ENCODE assay signal across 18 cellular contexts in genomic region chr17:20197527-20197926, GRCh38.
DNase-seq lines count a peak whose midpoint lies in the region; ATAC-seq, FAIRE-seq and TF ChIP-seq lines count a peak whose summit lies in the region.
"Had no signal": no experiment of that assay in that cellular context is flagged by ENCODE, and none has a peak within 500 bp of the region (broad histone marks: within the 10 kb centered on the region; RNA-seq: fewer than 3 reads in every experiment).

No MANE protein-coding gene starts in this region.

- H3K4me1 ChIP-seq in pancreas (peaks cover 9 to 16% (median 11%) of the 10 kb centered on the region in 3 donors), subcutaneous abdominal adipose tissue (ENCODE audit: control insufficient read depth in 5 of 5, insufficient read depth in 5 of 5, low read length in 5 of 5) (peaks cover 0 to 12% (median 10%) of the 10 kb centered on the region in 5 donors), esophagus muscularis mucosa (peaks cover 0 to 4% (median 2%) of the 10 kb centered on the region in 4 donors)
- H3K4me1 ChIP-seq: BE2C had no signal

- no peaks in the 10 kb centered on the region for H3K36me3 ChIP-seq in pancreas
- no peaks in the 10 kb centered on the region for H3K36me3 ChIP-seq in subcutaneous abdominal adipose tissue (ENCODE audit: control insufficient read depth in 5 of 5, insufficient read depth in 5 of 5, low read length in 5 of 5)
- H3K36me3 ChIP-seq in esophagus muscularis mucosa = no peaks in the 10 kb centered on the region
- H3K36me3 ChIP-seq: BE2C had no signal

- no peak for FAIRE-seq in pancreas (lab: Jason Lieb, UNC)
- FAIRE-seq: A204.1, GM12878, H1 had no signal

- 24 to 28% methylated on average over 2 of the region's 2 CpGs for WGBS in pancreas, 2 donors
- WGBS in esophagus muscularis mucosa = 100% methylated on average over 2 of the region's 2 CpGs

- no peaks in the 10 kb centered on the region for H3K27me3 Mint-ChIP-seq in Calu3 (ENCODE audit: unreplicated experiment)

- H3K27ac ChIP-seq in cingulate gyrus (ENCODE audit: low read depth, low read length) (peak overlapping the region; percentile 26), pancreas (peak overlapping the region in 1 of 4 donors; percentile 60), subcutaneous abdominal adipose tissue (ENCODE audit: low read depth, low read length) (peak overlapping the region; percentile 67), esophagus muscularis mucosa (replicated peaks in 1 of 4) (no peak overlapping the region)

- TF ChIP-seq CTCF in pancreas (IDR thresholded peaks at IDR 0.05) (no peak), esophagus muscularis mucosa (IDR thresholded peaks at IDR 0.05) (no peak), Calu3 (IDR thresholded peaks at IDR 0.05; ENCODE audit: unreplicated experiment) (no peak)

- no peak for TF ChIP-seq POLR2A in esophagus muscularis mucosa (IDR thresholded peaks at IDR 0.05; ENCODE audit: low read depth)

- no TSS peak for BruUV-seq in Calu3 (replicated peaks; lab: Mats Ljungman, UMichigan)

- peaks cover 13% of the 10 kb centered on the region for H3K4me1 Mint-ChIP-seq in Calu3 (ENCODE audit: low read depth, unreplicated experiment)

- no peak overlapping the region for H3K27ac Mint-ChIP-seq in Calu3 (ENCODE audit: unreplicated experiment)
- H3K27ac Mint-ChIP-seq: CD8-positive, alpha-beta T cell had no signal

- DNase-seq in pancreas (no peak), HUDEP-2 (lab: John Stamatoyannopoulos, UW; ENCODE audit: unreplicated experiment in 76 of 76) (no peak), esophagus muscularis mucosa (ENCODE audit: extremely low spot score) (no peak), Calu3 (no peak)
- DNase-seq: ACHN; BE2C; CD8-positive, alpha-beta T cell; DMS 273 treated with DMSO at 0.1 percent for 48 hours; DMS53; DND-41; EL; H9 had no signal

- no peak overlapping the region for H3K4me3 ChIP-seq in pancreas
- peak overlapping the region in 1 of 5 donors; percentile 40 for H3K4me3 ChIP-seq in subcutaneous abdominal adipose tissue (ENCODE audit: low read depth in 1 of 5, low read length in 5 of 5)
- H3K4me3 ChIP-seq in esophagus muscularis mucosa = no peak overlapping the region
- H3K4me3 ChIP-seq: GM12878 had no signal

- intact Hi-C loops in pancreas (cut with DNase I) (no loop called here), esophagus muscularis mucosa (cut with DNase I) (no loop called here), Calu3 (cut with micrococcal nuclease; ENCODE audit: unreplicated experiment) (no loop called here)

- H3K27me3 ChIP-seq in pancreas (no peaks in the 10 kb centered on the region), subcutaneous abdominal adipose tissue (ENCODE audit: control insufficient read depth in 5 of 5, insufficient read depth in 4 of 5, low read length in 5 of 5) (no peaks in the 10 kb centered on the region), esophagus muscularis mucosa (no peaks in the 10 kb centered on the region)
- H3K27me3 ChIP-seq: BE2C had no signal

- TF ChIP-seq EP300 in esophagus muscularis mucosa (IDR thresholded peaks at IDR 0.05) = no peak

- H3K4me3 Mint-ChIP-seq in Calu3 (ENCODE audit: low read depth, unreplicated experiment) = no peak overlapping the region
- H3K4me3 Mint-ChIP-seq: CD8-positive, alpha-beta T cell; H9 had no signal

- no peaks in the 10 kb centered on the region for H3K9me3 Mint-ChIP-seq in Calu3 (ENCODE audit: low read depth, unreplicated experiment)
- H3K9me3 Mint-ChIP-seq: CD8-positive, alpha-beta T cell had no signal

- H3K9ac ChIP-seq in subcutaneous abdominal adipose tissue (ENCODE audit: low read length in 5 of 5) = no peak overlapping the region

- CTCF ChIA-PET in Calu3 (lab: Charles Lee) = no interaction called here

- H3K9me3 ChIP-seq in pancreas = no peaks in the 10 kb centered on the region
- peaks cover 0 to 15% (median 8%) of the 10 kb centered on the region in 5 donors for H3K9me3 ChIP-seq in subcutaneous abdominal adipose tissue (ENCODE audit: control insufficient read depth in 5 of 5, low read length in 5 of 5)
- no peaks in the 10 kb centered on the region for H3K9me3 ChIP-seq in esophagus muscularis mucosa
- H3K9me3 ChIP-seq: BE2C had no signal

- no peaks in the 10 kb centered on the region for H3K36me3 Mint-ChIP-seq in Calu3 (ENCODE audit: insufficient read depth, unreplicated experiment)
- H3K36me3 Mint-ChIP-seq: CD8-positive, alpha-beta T cell had no signal

- ATAC-seq in pancreas = peak in 3 of 4 donors; percentile 46 to 90 (median 73)
- no peak for ATAC-seq in HG03571 (IDR thresholded peaks at IDR 0.05; ENCODE audit: unreplicated experiment)
- ATAC-seq: CD8-positive, alpha-beta T cell; GM12878 had no signal

Comparison
In these comparisons a context has a peak if more than half of its experiments do, and no peak if none do; other contexts are left out.
1. H3K27ac ChIP-seq: peak in cingulate gyrus (single experiment) and subcutaneous abdominal adipose tissue (single experiment); none in esophagus muscularis mucosa (0 of 4).